Comparison of ENCODE assay signal across 1 cellular context in genomic region chr1:59757185-59757747, GRCh38.
TF ChIP-seq lines count a peak whose summit lies in the region.

No MANE protein-coding gene starts in this region.

TF ChIP-seq in IMR-90, 13 proteins besides CTCF, POLR2A, EP300 and RAD21:
- TF ChIP-seq MXI1 (IDR thresholded peaks at IDR 0.05; ENCODE audit: borderline replicate concordance, low read depth, low read length) = no peak
- TF ChIP-seq RCOR1 (IDR thresholded peaks at IDR 0.05; ENCODE audit: insufficient replicate concordance, low read length) = no peak
- TF ChIP-seq ELK1 (IDR thresholded peaks at IDR 0.05; ENCODE audit: borderline replicate concordance, low read depth, low read length) = no peak
- no peak for TF ChIP-seq BHLHE40 (IDR thresholded peaks at IDR 0.05; ENCODE audit: low read depth, low read length)
- TF ChIP-seq FOS (IDR thresholded peaks at IDR 0.05; ENCODE audit: low read depth, low read length) = no peak
- TF ChIP-seq MAZ (IDR thresholded peaks at IDR 0.05; ENCODE audit: borderline replicate concordance, low read depth, low read length) = no peak
- TF ChIP-seq CHD1 (IDR thresholded peaks at IDR 0.05; ENCODE audit: low read depth, low read length) = no peak
- TF ChIP-seq CEBPB (IDR thresholded peaks at IDR 0.05; ENCODE audit: low read depth, low read length) = no peak
- TF ChIP-seq SMC3 (IDR thresholded peaks at IDR 0.05; ENCODE audit: low read depth, low read length) = no peak
- no peak for TF ChIP-seq RFX5 (IDR thresholded peaks at IDR 0.05; ENCODE audit: low read depth, low read length)
- TF ChIP-seq USF2 (IDR thresholded peaks at IDR 0.05; ENCODE audit: low read depth, low read length) = no peak
- no peak for TF ChIP-seq NFE2L2 (IDR thresholded peaks at IDR 0.05; ENCODE audit: low read depth, low read length)
- no peak for TF ChIP-seq MAFK (IDR thresholded peaks at IDR 0.05; ENCODE audit: low read depth, low read length)
